ENCODE assay signal across 1 cellular context in the genomic region with DNA sequence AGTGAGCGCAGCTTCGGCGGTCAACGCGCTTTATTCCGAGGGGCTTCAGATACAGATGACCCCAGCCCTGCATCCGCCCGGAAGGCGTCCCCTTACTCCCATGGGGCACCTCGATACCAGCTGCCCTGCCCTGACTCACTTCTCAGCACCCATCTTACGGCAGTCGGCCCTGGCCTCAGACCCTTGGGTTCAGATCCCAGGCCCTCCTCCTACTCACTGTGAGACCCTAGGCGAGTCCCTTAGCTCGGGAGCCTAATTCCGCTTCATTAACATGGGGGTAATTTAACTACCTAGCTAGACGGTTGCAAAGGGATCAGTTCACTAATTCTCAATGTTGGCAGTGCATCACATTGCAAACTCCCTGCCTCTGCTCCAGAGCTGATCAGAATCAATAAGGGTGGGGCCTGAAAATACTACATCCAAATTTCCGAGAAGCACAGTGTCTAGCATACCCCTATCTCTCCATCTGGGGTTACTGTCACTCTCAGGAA.
TF ChIP-seq lines count a peak whose summit lies in the region.

No MANE protein-coding gene starts in this region.

TF ChIP-seq in K562, 482 proteins besides CTCF, POLR2A, EP300 and RAD21 (continued from another document):
- TF ChIP-seq STAT6 (CRISPR knock-in tag; IDR thresholded peaks at IDR 0.05) = 0 out of 2 replicates have a peak, but pooled peaks have one; percentile 19
- TF ChIP-seq PHB (CRISPR knock-in tag; IDR thresholded peaks at IDR 0.05) = 0 out of 2 replicates have a peak, but pooled peaks have one; percentile 69
- TF ChIP-seq MTA3 (IDR thresholded peaks at IDR 0.05; ENCODE audit: borderline replicate concordance) = peak; percentile 24; the same call in 1 of the 2 replicates
- no peak for TF ChIP-seq COPS2 (conservative IDR thresholded peaks at IDR 0.05)
- TF ChIP-seq TCFL5 (CRISPR knock-in tag; conservative IDR thresholded peaks at IDR 0.05) = 0 out of 2 replicates have a peak, but pooled peaks have one; percentile 39
TF ChIP-seq in K562: peak in this region for 54.
